ENCODE assay signal across 8 cellular contexts in genomic region chr19:19146000-19146608, GRCh38. TPM values are rescaled to one million over a fixed set of nuclear protein-coding genes. Genes with fewer than 3 reads are reported as not detected.
DNase-seq lines count a peak whose midpoint lies in the region; ATAC-seq and TF ChIP-seq lines count a peak whose summit lies in the region.

No MANE protein-coding gene starts in this region.

- H3K27ac Mint-ChIP-seq in activated CD4-positive, alpha-beta memory T cell treated with anti-CD3 and anti-CD28 coated beads for 36 hours: no peak overlapping the region
- H3K27ac Mint-ChIP-seq in memory B cell: no peak overlapping the region

- peaks cover 4% of the 10 kb centered on the region for H3K36me3 Mint-ChIP-seq in activated CD4-positive, alpha-beta memory T cell treated with anti-CD3 and anti-CD28 coated beads for 36 hours
- H3K36me3 Mint-ChIP-seq in memory B cell: peaks cover 8% of the 10 kb centered on the region

- no peaks in the 10 kb centered on the region for H3K27me3 ChIP-seq in dorsolateral prefrontal cortex

- no peak overlapping the region for H3K4me3 Mint-ChIP-seq in activated CD4-positive, alpha-beta memory T cell treated with anti-CD3 and anti-CD28 coated beads for 36 hours
- peak overlapping the region; percentile 5 for H3K4me3 Mint-ChIP-seq in memory B cell

- no peaks in the 10 kb centered on the region for H3K4me1 Mint-ChIP-seq in activated CD4-positive, alpha-beta memory T cell treated with anti-CD3 and anti-CD28 coated beads for 36 hours (ENCODE audit: low read depth)
- H3K4me1 Mint-ChIP-seq in memory B cell: peaks cover 11% of the 10 kb centered on the region

- peak overlapping the region in 5 of 59 donors; percentile 22 to 55 (median 48) for H3K27ac ChIP-seq in dorsolateral prefrontal cortex

- H3K27me3 Mint-ChIP-seq in activated CD4-positive, alpha-beta memory T cell treated with anti-CD3 and anti-CD28 coated beads for 36 hours: no peaks in the 10 kb centered on the region
- H3K27me3 Mint-ChIP-seq in memory B cell: no peaks in the 10 kb centered on the region

- CTCF ChIA-PET in activated CD4-positive, alpha-beta memory T cell treated with anti-CD3 and anti-CD28 coated beads for 36 hours (lab: Charles Lee): interaction anchor here (0.5 to 4.1 kb wide), 18 partner anchors 10 to 216 kb away, joined by 3 to 33 read pairs (median 4); partner anchors contain the start of gene MEF2B

- ATAC-seq in memory B cell (ENCODE audit: low read depth) (peak; percentile 89), HG03565 (IDR thresholded peaks at IDR 0.05; ENCODE audit: unreplicated experiment) (no peak)

- TF ChIP-seq CTCF in dorsolateral prefrontal cortex (IDR thresholded peaks at IDR 0.05 in 54 of 56, conservative IDR thresholded peaks at IDR 0.05 in 2 of 56; ENCODE audit: low read depth in 1 of 56, partially characterized antibody in 56 of 56): peak; percentile 69 to 96 (median 87)

- no peaks in the 10 kb centered on the region for H3K9me3 Mint-ChIP-seq in activated CD4-positive, alpha-beta memory T cell treated with anti-CD3 and anti-CD28 coated beads for 36 hours
- H3K9me3 Mint-ChIP-seq in memory B cell: no peaks in the 10 kb centered on the region

- POLR2A ChIA-PET in activated CD4-positive, alpha-beta memory T cell treated with anti-CD3 and anti-CD28 coated beads for 36 hours (lab: Charles Lee): no interaction called here

- intact Hi-C loops in activated CD4-positive, alpha-beta memory T cell treated with anti-CD3 and anti-CD28 coated beads for 36 hours (cut with micrococcal nuclease): loop anchor here (1.0 kb wide), 3 partner anchors 29 to 215 kb away; no protein-coding TSS in a partner anchor
- intact Hi-C loops in dorsolateral prefrontal cortex (cut with DNase I): loop anchor here in 1 of 2 donors (2.0 kb wide), 1 partner anchor 345 kb away; no protein-coding TSS in a partner anchor

- DNase-seq in AG08396 (ENCODE audit: low spot score) (peak; percentile 88), GM19238 (ENCODE audit: insufficient read length, low spot score) (peak; percentile 82), NCI-H2227 (lab: John Stamatoyannopoulos, UW; ENCODE audit: unreplicated experiment) (peak; percentile 72), dorsolateral prefrontal cortex (peak; percentile 66 to 83 (median 76)), memory B cell (ENCODE audit: low spot score in 2 of 2) (peak; percentile 93 to 98)
- peak; percentile 91 for DNase-seq in activated CD4-positive, alpha-beta memory T cell treated with anti-CD3 and anti-CD28 coated beads for 36 hours
- DNase-seq in stimulated activated CD8-positive, alpha-beta memory T cell treated with anti-CD3 and anti-CD28 coated beads, Interleukin-12 subunit alpha, Interleukin-12 subunit beta, amount 100 ng/mL, for 4 hours (ENCODE audit: low read depth): peak; percentile 64

- H3K4me3 ChIP-seq in dorsolateral prefrontal cortex: peak overlapping the region in 37 of 59 donors; percentile 3 to 55 (median 32)

RNA-seq across cellular contexts. Expression of gene TMEM161A, which starts 7.8 kb away (rescaled TPM):
- total RNA-seq in activated CD4-positive, alpha-beta memory T cell treated with anti-CD3 and anti-CD28 coated beads for 36 hours: 10 to 100 TPM; 17.8 to 18.9 TPM
- 10 to 100 TPM; 14.9 to 46.0 (median 24.7) TPM for total RNA-seq in dorsolateral prefrontal cortex

RNA-seq across cellular contexts. Expression of gene MEF2B, which starts 24.0 kb away (rescaled TPM):
- total RNA-seq in activated CD4-positive, alpha-beta memory T cell treated with anti-CD3 and anti-CD28 coated beads for 36 hours: 1 to 10 TPM; 3.9 to 4.3 TPM
- total RNA-seq in dorsolateral prefrontal cortex: 1 to 10 TPM in 82 of 120 experiments, under 1 TPM in 28, not detected in 10; 0.33 to 5.3 (median 1.9) TPM

RNA-seq across cellular contexts. Expression of gene BORCS8, which starts 45.8 kb away (rescaled TPM):
- total RNA-seq in activated CD4-positive, alpha-beta memory T cell treated with anti-CD3 and anti-CD28 coated beads for 36 hours: 10 to 100 TPM; 16.4 to 17.8 TPM
- 10 to 100 TPM; 28.1 to 68.0 (median 47.0) TPM for total RNA-seq in dorsolateral prefrontal cortex

RNA-seq across cellular contexts. Expression of gene RFXANK, which starts 46.0 kb away (rescaled TPM):
- 10 to 100 TPM; 73.7 to 78.1 TPM for total RNA-seq in activated CD4-positive, alpha-beta memory T cell treated with anti-CD3 and anti-CD28 coated beads for 36 hours
- total RNA-seq in dorsolateral prefrontal cortex: 10 to 100 TPM; 25.2 to 73.9 (median 38.1) TPM

RNA-seq across cellular contexts. Expression of gene NR2C2AP, which starts 57.1 kb away (rescaled TPM):
- 10 to 100 TPM; 39.2 to 42.9 TPM for total RNA-seq in activated CD4-positive, alpha-beta memory T cell treated with anti-CD3 and anti-CD28 coated beads for 36 hours
- total RNA-seq in dorsolateral prefrontal cortex: 10 to 100 TPM in 85 of 120 experiments, 1 to 10 TPM in 35; 6.3 to 17.2 (median 11.1) TPM
